Comparison of ENCODE assay signal across 8 cellular contexts in genomic region chr2:240136013-240136670, GRCh38. TPM values are rescaled to one million over a fixed set of nuclear protein-coding genes. Genes with fewer than 3 reads are reported as not detected.
A peak's percentile ranks its signal among the peaks of the same experiment; 100 is the strongest.
DNase-seq lines count a peak whose midpoint lies in the region; ATAC-seq and TF ChIP-seq lines count a peak whose summit lies in the region.

Gene COPS9, minus strand, starts transcription at chr2:240136305. Its CDS starts 21 bp downstream, at chr2:240136284.

- in situ Hi-C loops in mammary epithelial cell (cut with MboI; ENCODE audit: low sequenced_read_pairs in 2 of 2) = no loop called here

- WGBS in mammary epithelial cell (ENCODE audit: low coverage, missing lambda C conversion rate) = 2% methylated on average over 31 of the region's 79 CpGs
- WGBS in smooth muscle cell (ENCODE audit: low lambda C conversion rate) = 3% methylated on average over 44 of the region's 79 CpGs

- H3K4me1 ChIP-seq in A673 (ENCODE audit: insufficient read depth, low read length, poor library complexity, severe bottlenecking) (peaks cover 5% of the 10 kb centered on the region), mammary epithelial cell (ENCODE audit: insufficient read depth, low read length) (peaks cover 9% of the 10 kb centered on the region), smooth muscle cell (ENCODE audit: low read depth) (peaks cover 13% of the 10 kb centered on the region)

- dilution Hi-C loops in mammary epithelial cell (cut with HindIII; ENCODE audit: low sequenced_read_pairs) = loop anchor here (5.0 kb wide), 1 partner anchor 66 kb away; no protein-coding TSS in a partner anchor

- intact Hi-C loops in A673 (cut with micrococcal nuclease; ENCODE audit: unreplicated experiment) (no loop called here), mammary epithelial cell (cut with micrococcal nuclease) (no loop called here)

- H3K27ac Mint-ChIP-seq in WTC11 = peak within 1 kb of the TSS; percentile 90
- H3K27ac Mint-ChIP-seq in immature natural killer cell = peak within 1 kb of the TSS; percentile 64 to 94 (median 84)

- CTCF ChIA-PET in A673 (lab: Charles Lee) = no interaction called here
- CTCF ChIA-PET in WTC11 (lab: Charles Lee) = interaction anchor here (0.5 kb wide), 1 partner anchor 98 kb away, joined by 3 read pairs; no protein-coding TSS in a partner anchor
- CTCF ChIA-PET in mammary epithelial cell (lab: Charles Lee; ENCODE audit: low non-redundant PET) = no interaction called here

- H3K27ac ChIP-seq in A673 (ENCODE audit: low read depth, low read length, poor library complexity, severe bottlenecking) (peak within 1 kb of the TSS; percentile 79), mammary epithelial cell (ENCODE audit: insufficient read depth, low read depth, low read length) (peak within 1 kb of the TSS; percentile 63), smooth muscle cell (ENCODE audit: low read depth) (no peak within 1 kb of the TSS)

- peak within 1 kb of the TSS; percentile 99 for H2AFZ ChIP-seq in mammary epithelial cell (ENCODE audit: low read depth, low read length)
- peak within 1 kb of the TSS; percentile 100 for H2AFZ ChIP-seq in smooth muscle cell (ENCODE audit: low read depth)

- H3K9me3 ChIP-seq in A673 (ENCODE audit: low read depth, low read length, poor library complexity, severe bottlenecking) = no peaks in the 10 kb centered on the region
- H3K9me3 ChIP-seq in mammary epithelial cell (replicated peaks; ENCODE audit: insufficient read depth, low read length) = no peaks in the 10 kb centered on the region
- no peaks in the 10 kb centered on the region for H3K9me3 ChIP-seq in smooth muscle cell (replicated peaks; ENCODE audit: low read depth)

- H3K4me2 ChIP-seq in mammary epithelial cell (ENCODE audit: insufficient read depth, low read depth, low read length) (peak within 1 kb of the TSS; percentile 82), smooth muscle cell (peak within 1 kb of the TSS; percentile 92)

- BruUV-seq in A673 (replicated peaks; lab: Mats Ljungman, UMichigan) = no TSS peak
- no TSS peak for BruUV-seq in mammary epithelial cell (replicated peaks; lab: Mats Ljungman, UMichigan)

- no peaks in the 10 kb centered on the region for H4K20me1 ChIP-seq in mammary epithelial cell (ENCODE audit: insufficient read depth, low read length)
- peaks cover 13% of the 10 kb centered on the region for H4K20me1 ChIP-seq in smooth muscle cell (ENCODE audit: low read depth)

- H3K27me3 Mint-ChIP-seq in WTC11 (ENCODE audit: low read depth) = peaks cover 9% of the 10 kb centered on the region
- H3K27me3 Mint-ChIP-seq in immature natural killer cell (ENCODE audit: low read depth in 3 of 3) = peaks cover 3 to 4% (median 3%) of the 10 kb centered on the region in 3 donors

- DNase-seq in A673 (ENCODE audit: low spot score) (peak; percentile 91), NCI-H2196 treated with DMSO at 0.1 percent for 48 hours (lab: John Stamatoyannopoulos, UW; ENCODE audit: unreplicated experiment) (peak; percentile 58), WTC11 (ENCODE audit: low spot score) (peak; percentile 88), mammary epithelial cell (peak; percentile 88), immature natural killer cell (peak; percentile 83 to 89 (median 86)), smooth muscle cell (lab: John Stamatoyannopoulos, UW; ENCODE audit: unreplicated experiment) (peak; percentile 70)

- H3K36me3 ChIP-seq in A673 (ENCODE audit: insufficient read depth, low read length, poor library complexity, severe bottlenecking) (peaks cover 13% of the 10 kb centered on the region), mammary epithelial cell (ENCODE audit: insufficient read depth, low read length) (peaks cover 8% of the 10 kb centered on the region), smooth muscle cell (ENCODE audit: low read depth) (peaks cover 3% of the 10 kb centered on the region)

- POLR2A ChIA-PET in A673 (lab: Charles Lee; ENCODE audit: low non-redundant PET) (no interaction called here), WTC11 (lab: Charles Lee) (no interaction called here)

- peaks cover 28% of the 10 kb centered on the region for H3K36me3 Mint-ChIP-seq in WTC11
- peaks cover 0 to 11% (median 7%) of the 10 kb centered on the region in 3 donors for H3K36me3 Mint-ChIP-seq in immature natural killer cell

- ATAC-seq in GM18861 (IDR thresholded peaks at IDR 0.05; ENCODE audit: unreplicated experiment) = peak; percentile 83
- ATAC-seq in HG03097 (IDR thresholded peaks at IDR 0.05; ENCODE audit: low FRiP score, unreplicated experiment) = peak; percentile 83
- peak; percentile 66 for ATAC-seq in WTC11

- H3K27me3 ChIP-seq in A673 (replicated peaks; ENCODE audit: insufficient read depth, low read depth, low read length, poor library complexity) (no peaks in the 10 kb centered on the region), mammary epithelial cell (ENCODE audit: insufficient read depth, low read length) (no peaks in the 10 kb centered on the region), smooth muscle cell (ENCODE audit: low read depth) (no peaks in the 10 kb centered on the region)

- H3K4me1 Mint-ChIP-seq in WTC11 = peaks cover 40% of the 10 kb centered on the region
- peaks cover 26 to 34% of the 10 kb centered on the region in 2 donors for H3K4me1 Mint-ChIP-seq in immature natural killer cell

- no peaks in the 10 kb centered on the region for H3F3A ChIP-seq in smooth muscle cell (ENCODE audit: low read depth)

- H3K9ac ChIP-seq in mammary epithelial cell (ENCODE audit: insufficient read depth, low read length) (peak within 1 kb of the TSS; percentile 83), smooth muscle cell (ENCODE audit: low read depth) (peak within 1 kb of the TSS; percentile 81)

- peaks cover 46% of the 10 kb centered on the region for H3K79me2 ChIP-seq in mammary epithelial cell (ENCODE audit: insufficient read depth, low read length)
- peaks cover 18% of the 10 kb centered on the region for H3K79me2 ChIP-seq in smooth muscle cell (ENCODE audit: low read depth)

- H3K4me3 ChIP-seq in A673 (ENCODE audit: low read depth, low read length, poor library complexity, severe bottlenecking) (peak within 1 kb of the TSS; percentile 85), mammary epithelial cell (replicated peaks in 1 of 3; ENCODE audit: insufficient read depth in 1 of 3, low read depth in 2 of 3, low read length in 3 of 3) (peak within 1 kb of the TSS; percentile 75 to 94 (median 87)), smooth muscle cell (peak within 1 kb of the TSS; percentile 93)

- no peak for TF ChIP-seq CTCF in A673 (conservative IDR thresholded peaks at IDR 0.05; ENCODE audit: low read depth, low read length)
- no peak for TF ChIP-seq CTCF in WTC11 (IDR thresholded peaks at IDR 0.05)
- no peak for TF ChIP-seq CTCF in mammary epithelial cell (conservative IDR thresholded peaks at IDR 0.05 in 1 of 2, IDR thresholded peaks at IDR 0.05 in 1 of 2; ENCODE audit: extremely low read depth in 1 of 2, insufficient read depth in 1 of 2, low read depth in 1 of 2, low read length in 2 of 2)
- TF ChIP-seq CTCF in smooth muscle cell (IDR thresholded peaks at IDR 0.05; ENCODE audit: borderline replicate concordance, insufficient read depth, poor library complexity, severe bottlenecking) = no peak

- H3K9me3 Mint-ChIP-seq in WTC11 = no peaks in the 10 kb centered on the region
- H3K9me3 Mint-ChIP-seq in immature natural killer cell = no peaks in the 10 kb centered on the region

- peak within 1 kb of the TSS; percentile 85 for H3K4me3 Mint-ChIP-seq in WTC11
- peak within 1 kb of the TSS; percentile 93 to 96 (median 94) for H3K4me3 Mint-ChIP-seq in immature natural killer cell

TF ChIP-seq in WTC11, 78 proteins besides CTCF, POLR2A, EP300 and RAD21 (continues in another document):
- TF ChIP-seq JAZF1 (CRISPR knock-in tag; IDR thresholded peaks at IDR 0.05) (no peak), ZMAT4 (CRISPR knock-in tag; IDR thresholded peaks at IDR 0.05) (no peak), FOXP1 (CRISPR knock-in tag; IDR thresholded peaks at IDR 0.05; ENCODE audit: borderline replicate concordance) (peak; percentile 37), ZNF121 (CRISPR knock-in tag; IDR thresholded peaks at IDR 0.05) (no peak), ZNF232 (CRISPR knock-in tag; IDR thresholded peaks at IDR 0.05) (peak; percentile 80; the same call in 1 of the 2 replicates), TCF7 (CRISPR knock-in tag; IDR thresholded peaks at IDR 0.05; ENCODE audit: low read depth) (no peak), GABPB1 (CRISPR knock-in tag; IDR thresholded peaks at IDR 0.05) (peak; percentile 82)
- TF ChIP-seq, protein P1, sequence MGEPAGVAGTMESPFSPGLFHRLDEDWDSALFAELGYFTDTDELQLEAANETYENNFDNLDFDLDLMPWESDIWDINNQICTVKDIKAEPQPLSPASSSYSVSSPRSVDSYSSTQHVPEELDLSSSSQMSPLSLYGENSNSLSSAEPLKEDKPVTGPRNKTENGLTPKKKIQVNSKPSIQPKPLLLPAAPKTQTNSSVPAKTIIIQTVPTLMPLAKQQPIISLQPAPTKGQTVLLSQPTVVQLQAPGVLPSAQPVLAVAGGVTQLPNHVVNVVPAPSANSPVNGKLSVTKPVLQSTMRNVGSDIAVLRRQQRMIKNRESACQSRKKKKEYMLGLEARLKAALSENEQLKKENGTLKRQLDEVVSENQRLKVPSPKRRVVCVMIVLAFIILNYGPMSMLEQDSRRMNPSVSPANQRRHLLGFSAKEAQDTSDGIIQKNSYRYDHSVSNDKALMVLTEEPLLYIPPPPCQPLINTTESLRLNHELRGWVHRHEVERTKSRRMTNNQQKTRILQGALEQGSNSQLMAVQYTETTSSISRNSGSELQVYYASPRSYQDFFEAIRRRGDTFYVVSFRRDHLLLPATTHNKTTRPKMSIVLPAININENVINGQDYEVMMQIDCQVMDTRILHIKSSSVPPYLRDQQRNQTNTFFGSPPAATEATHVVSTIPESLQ (CRISPR knock-in tag; IDR thresholded peaks at IDR 0.05) = no peak

RNA-seq across cellular contexts. Expression of gene COPS9, which starts in this region (rescaled TPM):
- total RNA-seq in A673 (2021) (119 and 136 TPM in 2 replicates), WTC11 (2021) (140 to 142 TPM (median 141 TPM) in 3 replicates), mammary epithelial cell (100 to 1,000 TPM in 1 of 2 donors, 10 to 100 TPM in 1; 40.2 to 142 TPM), smooth muscle cell (157 and 173 TPM in 2 replicates)
- polyA plus RNA-seq in mammary epithelial cell (205 TPM), immature natural killer cell (100 to 1,000 TPM; 294 to 465 (median 356) TPM), smooth muscle cell (296 and 310 TPM in 2 replicates)
- 21.3 TPM for polyA minus RNA-seq in mammary epithelial cell
